29 cellular contexts compared by ENCODE assay signal in genomic region chr1:5733596-5733995, GRCh38.
"Had no signal": no experiment of that assay in that cellular context is flagged by ENCODE, and none has a peak within 500 bp of the region (broad histone marks: within the 10 kb centered on the region; RNA-seq: fewer than 3 reads in every experiment).

No MANE protein-coding gene starts in this region.

- H3K4me1 ChIP-seq: SJSA1 had no signal

- H3K9me3 Mint-ChIP-seq: activated CD4-positive, alpha-beta memory T cell treated with anti-CD3 and anti-CD28 coated beads for 36 hours; activated CD4-positive, alpha-beta T cell treated with anti-CD3 and anti-CD28 coated beads, Interleukin-2, amount 10 ng/mL, durations not matched to agents 7 days and 5 days; activated naive CD8-positive, alpha-beta T cell treated with anti-CD3 and anti-CD28 coated beads for 36 hours; activated T-cell treated with anti-CD3 and anti-CD28 coated beads, Interleukin-2, amount 50 U/mL, for 4 hours; activated T-helper 1 cell treated with anti-CD3 and anti-CD28 coated beads, Interleukin-12 subunit alpha, Interleukin-12 subunit beta, Interleukin-2, Interleukin-4 antibody, amounts not matched to agents 30 ng/mL and 10 ng/mL and 1 ng/mL, durations not matched to agents 14 hours and 24 hours and 36 hours; T-helper 2 cell treated with Interferon-gamma antibody and Interleukin-4, amounts not matched to agents 5 μg/mL and 100 μg/mL, for 36 hours had no signal

- DNase-seq: activated CD4-positive, alpha-beta memory T cell treated with anti-CD3 and anti-CD28 coated beads for 36 hours; activated CD4-positive, alpha-beta T cell treated with anti-CD3 and anti-CD28 coated beads for 36 hours; activated CD4-positive, alpha-beta T cell treated with anti-CD3 and anti-CD28 coated beads, Interleukin-2, amount 10 ng/mL, durations not matched to agents 7 days and 5 days; activated CD8-positive, alpha-beta memory T cell treated with anti-CD3 and anti-CD28 coated beads, Interleukin-2, amount 50 U/mL, for 4 hours; activated naive CD4-positive, alpha-beta T cell; activated naive CD4-positive, alpha-beta T cell treated with anti-CD3 and anti-CD28 coated beads, Interleukin-2, amount 50 U/mL, for 16 hours; activated naive CD8-positive, alpha-beta T cell treated with anti-CD3 and anti-CD28 coated beads for 36 hours; activated T-cell treated with anti-CD3 and anti-CD28 coated beads for 4 hours; activated T-cell treated with anti-CD3 and anti-CD28 coated beads, Interleukin-2, amount 50 U/mL, for 4 hours; amniotic stem cell; brain microvascular endothelial cell; central memory CD4-positive, alpha-beta T cell; MM.1S; MV-4-11; NCI-H1092; NCI-H1436 treated with DMSO at 0.1 percent for 48 hours; NCI-H1694 treated with DMSO at 0.1 percent for 48 hours; NCI-H2029; NCI-H345; NCI-H524 treated with DMSO at 0.1 percent for 48 hours; SHP77 treated with DMSO at 0.1 percent for 48 hours; SK-N-SH had no signal

- H3K27ac ChIP-seq: brain microvascular endothelial cell, KMS-11, SJSA1 had no signal

- H3K36me3 Mint-ChIP-seq: activated CD4-positive, alpha-beta memory T cell treated with anti-CD3 and anti-CD28 coated beads for 36 hours; activated naive CD8-positive, alpha-beta T cell treated with anti-CD3 and anti-CD28 coated beads for 36 hours had no signal

- H3K27me3 Mint-ChIP-seq: activated CD4-positive, alpha-beta T cell treated with anti-CD3 and anti-CD28 coated beads, Interleukin-2, amount 10 ng/mL, durations not matched to agents 7 days and 5 days had no signal

- H3K9me3 ChIP-seq: SJSA1, SK-N-SH had no signal

- H3K4me3 Mint-ChIP-seq: activated CD4-positive, alpha-beta memory T cell treated with anti-CD3 and anti-CD28 coated beads for 36 hours; activated CD4-positive, alpha-beta T cell treated with anti-CD3 and anti-CD28 coated beads for 36 hours; activated CD4-positive, alpha-beta T cell treated with anti-CD3 and anti-CD28 coated beads, Interleukin-2, amount 10 ng/mL, durations not matched to agents 7 days and 5 days; activated naive CD8-positive, alpha-beta T cell treated with anti-CD3 and anti-CD28 coated beads for 36 hours; activated T-cell treated with anti-CD3 and anti-CD28 coated beads, Interleukin-2, amount 50 U/mL, for 4 hours; activated T-helper 1 cell treated with anti-CD3 and anti-CD28 coated beads, Interleukin-12 subunit alpha, Interleukin-12 subunit beta, Interleukin-2, Interleukin-4 antibody, amounts not matched to agents 30 ng/mL and 10 ng/mL and 1 ng/mL, durations not matched to agents 14 hours and 24 hours and 36 hours; T-helper 1 cell treated with Interleukin-12 subunit alpha and Interleukin-12 subunit beta and Interleukin-4 antibody, amounts not matched to agents 30 μg/mL and 1 μg/mL, for 36 hours; T-helper 2 cell treated with Interferon-gamma antibody and Interleukin-4, amounts not matched to agents 5 μg/mL and 100 μg/mL, for 36 hours had no signal

- ATAC-seq: activated CD4-positive, alpha-beta T cell treated with anti-CD3 and anti-CD28 coated beads for 36 hours; activated CD4-positive, CD25-positive, alpha-beta regulatory T cell treated with anti-CD3 and anti-CD28 coated beads, Interleukin-2, amount 50 U/mL, for 24 hours; activated T-cell treated with anti-CD3 and anti-CD28 coated beads, Interleukin-2, amount 50 U/mL, for 4 hours; Panc1 had no signal

- H3K4me3 ChIP-seq: SJSA1 had no signal

- H3K27me3 ChIP-seq: brain microvascular endothelial cell, SJSA1 had no signal

- H3K4me1 Mint-ChIP-seq: activated CD4-positive, alpha-beta T cell treated with anti-CD3 and anti-CD28 coated beads for 36 hours; activated CD4-positive, alpha-beta T cell treated with anti-CD3 and anti-CD28 coated beads, Interleukin-2, amount 10 ng/mL, durations not matched to agents 7 days and 5 days; activated naive CD8-positive, alpha-beta T cell treated with anti-CD3 and anti-CD28 coated beads for 36 hours had no signal

- H3K27ac Mint-ChIP-seq: activated CD4-positive, alpha-beta memory T cell treated with anti-CD3 and anti-CD28 coated beads for 36 hours; activated CD4-positive, alpha-beta T cell treated with anti-CD3 and anti-CD28 coated beads for 36 hours; activated CD4-positive, alpha-beta T cell treated with anti-CD3 and anti-CD28 coated beads, Interleukin-2, amount 10 ng/mL, durations not matched to agents 7 days and 5 days; activated naive CD8-positive, alpha-beta T cell treated with anti-CD3 and anti-CD28 coated beads for 36 hours; activated T-helper 1 cell treated with anti-CD3 and anti-CD28 coated beads, Interleukin-12 subunit alpha, Interleukin-12 subunit beta, Interleukin-2, Interleukin-4 antibody, amounts not matched to agents 30 ng/mL and 10 ng/mL and 1 ng/mL, durations not matched to agents 14 hours and 24 hours and 36 hours; T-helper 1 cell treated with Interleukin-12 subunit alpha and Interleukin-12 subunit beta and Interleukin-4 antibody, amounts not matched to agents 30 μg/mL and 1 μg/mL, for 36 hours; T-helper 2 cell treated with Interferon-gamma antibody and Interleukin-4, amounts not matched to agents 5 μg/mL and 100 μg/mL, for 36 hours had no signal

- H3K36me3 ChIP-seq: brain microvascular endothelial cell, SJSA1 had no signal
